In genomic region chr1:10816233-10816632, GRCh38 we compare ENCODE assay signal across 1 cellular context.
TF ChIP-seq lines count a peak whose summit lies in the region.

No MANE protein-coding gene starts in this region.

TF ChIP-seq in K562, 482 proteins besides CTCF, POLR2A, EP300 and RAD21 (continued from another document):
- TF ChIP-seq SIRT6 (IDR thresholded peaks at IDR 0.05; ENCODE audit: low read depth, low read length): no peak
- no peak for TF ChIP-seq SNIP1 (IDR thresholded peaks at IDR 0.05; ENCODE audit: low read depth)
- peak; percentile 58; the same call in 1 of the 2 replicates for TF ChIP-seq BCOR (IDR thresholded peaks at IDR 0.05)
